In genomic region chr2:164388511-164388910, GRCh38 we compare ENCODE assay signal across 9 cellular contexts.
DNase-seq lines count a peak whose midpoint lies in the region; ATAC-seq and TF ChIP-seq lines count a peak whose summit lies in the region.
"Had no signal": no experiment of that assay in that cellular context is flagged by ENCODE, and none has a peak within 500 bp of the region (broad histone marks: within the 10 kb centered on the region; RNA-seq: fewer than 3 reads in every experiment).

No MANE protein-coding gene starts in this region.

- DNase-seq in amniotic stem cell (lab: John Stamatoyannopoulos, UW) (peak; percentile 53), osteocyte (ENCODE audit: extremely low spot score, unreplicated experiment) (no peak), Ammon's horn (ENCODE audit: low spot score) (no peak), cerebellar cortex (ENCODE audit: low spot score) (no peak), mesothelial cell of epicardium (ENCODE audit: low spot score in 2 of 2, unreplicated experiment in 2 of 2) (no peak), NCI-H1092 (lab: John Stamatoyannopoulos, UW) (no peak)

- H3K27me3 Mint-ChIP-seq in osteocyte (ENCODE audit: unreplicated experiment) (no peaks in the 10 kb centered on the region), mesothelial cell of epicardium (ENCODE audit: low read depth) (no peaks in the 10 kb centered on the region)
- H3K27me3 Mint-ChIP-seq: memory B cell had no signal

- H3K27ac Mint-ChIP-seq in osteocyte (ENCODE audit: unreplicated experiment) (peak overlapping the region; percentile 33), mesothelial cell of epicardium (no peak overlapping the region)
- H3K27ac Mint-ChIP-seq: memory B cell had no signal

- H3K4me3 Mint-ChIP-seq in osteocyte (ENCODE audit: unreplicated experiment) (no peak overlapping the region), mesothelial cell of epicardium (no peak overlapping the region)
- H3K4me3 Mint-ChIP-seq: memory B cell had no signal

- H3K36me3 Mint-ChIP-seq in osteocyte (ENCODE audit: unreplicated experiment) = no peaks in the 10 kb centered on the region
- no peaks in the 10 kb centered on the region for H3K36me3 Mint-ChIP-seq in mesothelial cell of epicardium
- H3K36me3 Mint-ChIP-seq: memory B cell had no signal

- H3K9me3 Mint-ChIP-seq in osteocyte (ENCODE audit: unreplicated experiment) (no peaks in the 10 kb centered on the region), mesothelial cell of epicardium (no peaks in the 10 kb centered on the region)
- H3K9me3 Mint-ChIP-seq: memory B cell had no signal

- peaks cover 21% of the 10 kb centered on the region for H3K4me1 Mint-ChIP-seq in osteocyte (ENCODE audit: unreplicated experiment)
- H3K4me1 Mint-ChIP-seq in mesothelial cell of epicardium = peaks cover 18% of the 10 kb centered on the region
- H3K4me1 Mint-ChIP-seq: memory B cell had no signal

- no peak for TF ChIP-seq CTCF in osteocyte (IDR thresholded peaks at IDR 0.05)
- no peak for TF ChIP-seq CTCF in mesothelial cell of epicardium (IDR thresholded peaks at IDR 0.05; ENCODE audit: unreplicated experiment)

- ATAC-seq in GM18909 (IDR thresholded peaks at IDR 0.05; ENCODE audit: poor library complexity, unreplicated experiment) = peak; percentile 88
- peak; percentile 72 for ATAC-seq in HG03135 (IDR thresholded peaks at IDR 0.05; ENCODE audit: unreplicated experiment)
